Comparison of ENCODE assay signal across 20 cellular contexts in genomic region chrX:10566726-10567097, GRCh38. TPM values are rescaled to one million over a fixed set of nuclear protein-coding genes. Genes with fewer than 3 reads are reported as not detected.
"Had no signal": no experiment of that assay in that cellular context is flagged by ENCODE, and none has a peak within 500 bp of the region (broad histone marks: within the 10 kb centered on the region; RNA-seq: fewer than 3 reads in every experiment).

No MANE protein-coding gene starts in this region.

- H3K4me1 ChIP-seq: lower lobe of right lung, transverse colon, vagina had no signal

- H3K36me3 ChIP-seq: ascending aorta, esophagus squamous epithelium, lower lobe of right lung, suprapubic skin, transverse colon, vagina, WERI-Rb-1 had no signal

- H3K9me3 Mint-ChIP-seq: activated naive CD4-positive, alpha-beta T cell treated with anti-CD3 and anti-CD28 coated beads, Interleukin-2, amount 50 U/mL, for 24 hours; dendritic cell treated with granulocyte-macrophage colony-stimulating factor and Interleukin-4, amounts not matched to agents 40 ng/mL and 50 ng/mL, for 4 days; immature natural killer cell; stimulated activated naive CD8-positive, alpha-beta T cell treated with anti-CD3 and anti-CD28 coated beads, Interleukin-15, Interleukin-2, amounts not matched to agents 100 ng/mL and 50 ng/mL, for 24 hours; T-helper 1 cell treated with Interleukin-12 subunit alpha and Interleukin-12 subunit beta and Interleukin-4 antibody, amounts not matched to agents 30 μg/mL and 1 μg/mL, for 36 hours had no signal

- H3K4me1 Mint-ChIP-seq: activated naive CD4-positive, alpha-beta T cell treated with anti-CD3 and anti-CD28 coated beads, Interleukin-2, amount 50 U/mL, for 24 hours; immature natural killer cell; natural killer cell had no signal

- H3K27ac Mint-ChIP-seq: activated naive CD4-positive, alpha-beta T cell treated with anti-CD3 and anti-CD28 coated beads, Interleukin-2, amount 50 U/mL, for 24 hours; dendritic cell treated with granulocyte-macrophage colony-stimulating factor and Interleukin-4, amounts not matched to agents 40 ng/mL and 50 ng/mL, for 4 days; immature natural killer cell; natural killer cell; stimulated activated naive CD8-positive, alpha-beta T cell treated with anti-CD3 and anti-CD28 coated beads, Interleukin-15, Interleukin-2, amounts not matched to agents 100 ng/mL and 50 ng/mL, for 24 hours; T-helper 1 cell treated with Interleukin-12 subunit alpha and Interleukin-12 subunit beta and Interleukin-4 antibody, amounts not matched to agents 30 μg/mL and 1 μg/mL, for 36 hours had no signal

- H3K27me3 ChIP-seq: ascending aorta, esophagus squamous epithelium, heart right ventricle, suprapubic skin, transverse colon, vagina had no signal

- H3K9me3 ChIP-seq: ascending aorta, esophagus squamous epithelium, heart right ventricle, lower lobe of right lung, suprapubic skin, transverse colon, vagina had no signal

- H3K27ac ChIP-seq: ascending aorta, heart right ventricle, lower lobe of right lung, suprapubic skin, transverse colon, vagina, WERI-Rb-1 had no signal

- DNase-seq: activated CD4-positive, alpha-beta T cell treated with anti-CD3 and anti-CD28 coated beads for 1 hour; activated CD8-positive, alpha-beta memory T cell treated with anti-CD3 and anti-CD28 coated beads for 24 hours; activated CD8-positive, alpha-beta memory T cell treated with anti-CD3 and anti-CD28 coated beads, Interleukin-2, amount 50 U/mL, for 48 hours; activated effector memory CD4-positive, alpha-beta T cell treated with anti-CD3 and anti-CD28 coated beads, Interleukin-2, amount 50 U/mL, for 16 hours; activated T-cell treated with anti-CD3 and anti-CD28 coated beads, Interleukin-2, amount 50 U/mL, for 48 hours; effector CD8-positive, alpha-beta T cell; esophagus squamous epithelium; heart right ventricle; immature natural killer cell; lower lobe of right lung; natural killer cell; transverse colon; WERI-Rb-1 had no signal

- H3K27me3 Mint-ChIP-seq: activated naive CD4-positive, alpha-beta T cell treated with anti-CD3 and anti-CD28 coated beads, Interleukin-2, amount 50 U/mL, for 24 hours; stimulated activated naive CD8-positive, alpha-beta T cell treated with anti-CD3 and anti-CD28 coated beads, Interleukin-15, Interleukin-2, amounts not matched to agents 100 ng/mL and 50 ng/mL, for 24 hours had no signal

- H3K4me3 Mint-ChIP-seq: activated naive CD4-positive, alpha-beta T cell treated with anti-CD3 and anti-CD28 coated beads, Interleukin-2, amount 50 U/mL, for 24 hours; dendritic cell treated with granulocyte-macrophage colony-stimulating factor and Interleukin-4, amounts not matched to agents 40 ng/mL and 50 ng/mL, for 4 days; immature natural killer cell; natural killer cell; stimulated activated naive CD8-positive, alpha-beta T cell treated with anti-CD3 and anti-CD28 coated beads, Interleukin-15, Interleukin-2, amounts not matched to agents 100 ng/mL and 50 ng/mL, for 24 hours; T-helper 1 cell treated with Interleukin-12 subunit alpha and Interleukin-12 subunit beta and Interleukin-4 antibody, amounts not matched to agents 30 μg/mL and 1 μg/mL, for 36 hours had no signal

- H3K4me3 ChIP-seq: ascending aorta, esophagus squamous epithelium, heart right ventricle, lower lobe of right lung, suprapubic skin, transverse colon, vagina had no signal

- ATAC-seq: heart right ventricle, lower lobe of right lung, natural killer cell had no signal

- H3K36me3 Mint-ChIP-seq: activated naive CD4-positive, alpha-beta T cell treated with anti-CD3 and anti-CD28 coated beads, Interleukin-2, amount 50 U/mL, for 24 hours; immature natural killer cell; natural killer cell had no signal

RNA-seq across cellular contexts. Expression of gene MID1, which starts 53.7 kb away (rescaled TPM):
- total RNA-seq: natural killer cell had no signal
- polyA plus RNA-seq: immature natural killer cell had no signal
